In genomic region chr1:211356723-211357418, GRCh38 we compare ENCODE assay signal across 9 cellular contexts. TPM values are rescaled to one million over a fixed set of nuclear protein-coding genes. Genes with fewer than 3 reads are reported as not detected.
A peak's percentile ranks its signal among the peaks of the same experiment; 100 is the strongest.
DNase-seq lines count a peak whose midpoint lies in the region; ATAC-seq and TF ChIP-seq lines count a peak whose summit lies in the region.
"Had no signal": no experiment of that assay in that cellular context is flagged by ENCODE, and none has a peak within 500 bp of the region (broad histone marks: within the 10 kb centered on the region; RNA-seq: fewer than 3 reads in every experiment).

No MANE protein-coding gene starts in this region.

- H3K4me1 ChIP-seq in adipocyte (ENCODE audit: control insufficient read depth, insufficient read depth, low read length) (peaks cover 12% of the 10 kb centered on the region), thymus (ENCODE audit: control insufficient read depth, insufficient read depth, low read length) (peaks cover 19% of the 10 kb centered on the region)

- TF ChIP-seq CTCF in natural killer cell (IDR thresholded peaks at IDR 0.05) = no peak

- H3K9ac ChIP-seq in adipocyte (ENCODE audit: low read length) = no peak overlapping the region

- intact Hi-C loops in natural killer cell (cut with micrococcal nuclease) = no loop called here

- H3K9me3 Mint-ChIP-seq in natural killer cell = no peaks in the 10 kb centered on the region
- peaks cover 2% of the 10 kb centered on the region for H3K9me3 Mint-ChIP-seq in natural killer cell treated with Interleukin-12 subunit alpha and Interleukin-12 subunit beta and Interleukin-15 and Interleukin-18, amount 100 ng/mL, for 72 hours

- H3K4me1 Mint-ChIP-seq in natural killer cell = peaks cover 35 to 50% of the 10 kb centered on the region in 2 donors
- peaks cover 36 to 47% of the 10 kb centered on the region in 2 donors for H3K4me1 Mint-ChIP-seq in natural killer cell treated with Interleukin-12 subunit alpha and Interleukin-12 subunit beta and Interleukin-15 and Interleukin-18, amount 100 ng/mL, for 72 hours (ENCODE audit: low read depth in 2 of 2)

- H3K9me3 ChIP-seq in adipocyte (ENCODE audit: control insufficient read depth, low read length) = no peaks in the 10 kb centered on the region
- peaks cover 1% of the 10 kb centered on the region for H3K9me3 ChIP-seq in thymus (ENCODE audit: control insufficient read depth)

- H3K27ac Mint-ChIP-seq in natural killer cell = peak overlapping the region; percentile 61 to 74
- peak overlapping the region in 1 of 2 donors; percentile 72 for H3K27ac Mint-ChIP-seq in natural killer cell treated with Interleukin-12 subunit alpha and Interleukin-12 subunit beta and Interleukin-15 and Interleukin-18, amount 100 ng/mL, for 72 hours

- ATAC-seq in natural killer cell = no peak
- no peak for ATAC-seq in natural killer cell treated with Interleukin-12 subunit alpha and Interleukin-12 subunit beta and Interleukin-15 and Interleukin-18, amount 100 ng/mL, for 72 hours

- peaks cover 15% of the 10 kb centered on the region for H3K36me3 Mint-ChIP-seq in natural killer cell
- H3K36me3 Mint-ChIP-seq in natural killer cell treated with Interleukin-12 subunit alpha and Interleukin-12 subunit beta and Interleukin-15 and Interleukin-18, amount 100 ng/mL, for 72 hours = peaks cover 33% of the 10 kb centered on the region

- 88% methylated on average over 5 of the region's 5 CpGs for WGBS in thymus

- no peaks in the 10 kb centered on the region for H3K27me3 Mint-ChIP-seq in natural killer cell (ENCODE audit: low read depth in 2 of 2)
- H3K27me3 Mint-ChIP-seq in natural killer cell treated with Interleukin-12 subunit alpha and Interleukin-12 subunit beta and Interleukin-15 and Interleukin-18, amount 100 ng/mL, for 72 hours = no peaks in the 10 kb centered on the region

- H3K36me3 ChIP-seq in adipocyte (ENCODE audit: control insufficient read depth, insufficient read depth, low read length, severe bottlenecking) = peaks cover 4% of the 10 kb centered on the region
- H3K36me3 ChIP-seq in thymus (ENCODE audit: control insufficient read depth, insufficient read depth) = peaks cover 17% of the 10 kb centered on the region

- H3K4me3 Mint-ChIP-seq in natural killer cell = no peak overlapping the region
- no peak overlapping the region for H3K4me3 Mint-ChIP-seq in natural killer cell treated with Interleukin-12 subunit alpha and Interleukin-12 subunit beta and Interleukin-15 and Interleukin-18, amount 100 ng/mL, for 72 hours

- H3K4me3 ChIP-seq in adipocyte (ENCODE audit: low read length) (no peak overlapping the region), thymus (ENCODE audit: low read length) (no peak overlapping the region)

- DNase-seq in natural killer cell (no peak), adipocyte (ENCODE audit: low read depth) (peak; percentile 41), inferior parietal cortex (ENCODE audit: extremely low spot score) (peak; percentile 33), NCI-H2107 (lab: John Stamatoyannopoulos, UW) (no peak), DMS53 treated with DMSO at 0.1 percent for 48 hours (lab: John Stamatoyannopoulos, UW; ENCODE audit: unreplicated experiment) (no peak), GOT3 (lab: John Stamatoyannopoulos, UW) (no peak)
- no peak for DNase-seq in natural killer cell treated with Interleukin-12 subunit alpha and Interleukin-12 subunit beta and Interleukin-15 and Interleukin-18, amount 100 ng/mL, for 72 hours (ENCODE audit: low spot score)
- DNase-seq: activated gamma-delta T cell had no signal

- H3K27ac ChIP-seq in thymus (ENCODE audit: low read depth) = peak overlapping the region; percentile 31

- H3K27me3 ChIP-seq in adipocyte (replicated peaks; ENCODE audit: control insufficient read depth, insufficient read depth, low read length) (no peaks in the 10 kb centered on the region), thymus (ENCODE audit: control insufficient read depth, insufficient read depth) (no peaks in the 10 kb centered on the region)

RNA-seq across cellular contexts. Expression of gene TRAF5, which starts 30.2 kb away (rescaled TPM):
- 10 to 100 TPM; 52.3 to 74.4 (median 55.6) TPM for total RNA-seq in natural killer cell
- total RNA-seq in natural killer cell treated with Interleukin-12 subunit alpha and Interleukin-12 subunit beta and Interleukin-15 and Interleukin-18, amount 100 ng/mL, for 72 hours = 10 to 100 TPM; 27.8 to 46.7 TPM
- 47.6 TPM for polyA plus RNA-seq in thymus

Comparison
In these comparisons a context has a peak if more than half of its experiments do, and no peak if none do; other contexts are left out.
1. DNase-seq: peak in adipocyte (single experiment) and inferior parietal cortex (single experiment); none in natural killer cell (single experiment), natural killer cell treated with Interleukin-12 subunit alpha and Interleukin-12 subunit beta and Interleukin-15 and Interleukin-18, amount 100 ng/mL, for 72 hours (single experiment), NCI-H2107 (single experiment), DMS53 treated with DMSO at 0.1 percent for 48 hours (single experiment) and GOT3 (single experiment).